ENCODE assay signal across 16 cellular contexts in the genomic region with DNA sequence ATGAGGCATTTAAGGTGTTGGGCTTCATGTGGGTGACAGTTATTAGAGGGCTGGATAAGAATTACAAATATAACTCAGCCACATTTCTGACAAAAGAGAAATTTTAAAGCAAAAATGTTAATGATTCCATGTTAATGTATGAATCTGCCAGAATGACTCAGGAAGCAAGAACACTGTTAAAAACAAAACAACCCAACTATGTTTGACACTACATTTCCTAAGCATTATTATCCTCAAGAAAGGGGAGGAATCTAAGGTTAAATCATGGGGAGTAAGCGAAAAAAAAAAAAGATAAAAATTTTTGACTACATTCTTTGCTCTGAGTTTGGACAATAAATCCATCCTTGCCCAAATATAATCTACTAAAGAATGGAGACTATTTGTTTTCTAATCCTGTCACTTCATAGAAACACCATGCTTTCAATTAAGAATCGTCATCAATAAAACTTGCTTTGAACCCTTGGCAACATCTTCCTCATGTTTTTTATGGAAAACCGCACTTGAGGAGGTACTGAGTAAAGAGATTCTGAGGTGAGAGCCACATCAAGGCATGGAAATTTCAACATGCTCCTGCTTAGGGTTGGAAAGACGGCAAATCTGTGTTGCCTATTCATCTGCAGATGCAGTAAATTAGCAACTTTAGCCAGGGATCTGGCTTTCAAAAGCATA. TPM values are rescaled to one million over a fixed set of nuclear protein-coding genes. Genes with fewer than 3 reads are reported as not detected.
DNase-seq lines count a peak whose midpoint lies in the region; ATAC-seq and TF ChIP-seq lines count a peak whose summit lies in the region.
"Had no signal": no experiment of that assay in that cellular context is flagged by ENCODE, and none has a peak within 500 bp of the region (broad histone marks: within the 10 kb centered on the region; RNA-seq: fewer than 3 reads in every experiment).

No MANE protein-coding gene starts in this region.

- intact Hi-C loops in transverse colon (cut with DNase I; ENCODE audit: low total_unique reads), result loop anchor here (10.0 kb wide), 1 partner anchor 88 kb away; no protein-coding TSS in a partner anchor

- peak overlapping the region in 3 of 4 donors; percentile 50 to 52 (median 50) for H3K27ac ChIP-seq in transverse colon

- H3K27ac Mint-ChIP-seq in activated naive CD4-positive, alpha-beta T cell treated with anti-CD3 and anti-CD28 coated beads, Interleukin-2, amount 50 U/mL, for 24 hours, result peak overlapping the region; percentile 46
- no peak overlapping the region for H3K27ac Mint-ChIP-seq in activated T-helper 17 cell treated with anti-CD3 and anti-CD28 coated beads, Interleukin-2, amount 50 U/mL, for 72 hours
- H3K27ac Mint-ChIP-seq: natural killer cell had no signal

- H3K9me3 Mint-ChIP-seq in activated naive CD4-positive, alpha-beta T cell treated with anti-CD3 and anti-CD28 coated beads, Interleukin-2, amount 50 U/mL, for 24 hours, result no peaks in the 10 kb centered on the region
- H3K9me3 Mint-ChIP-seq in activated T-helper 17 cell treated with anti-CD3 and anti-CD28 coated beads, Interleukin-2, amount 50 U/mL, for 72 hours, result no peaks in the 10 kb centered on the region
- H3K9me3 Mint-ChIP-seq: natural killer cell had no signal

- 85 to 90% methylated on average over 4 of the region's 4 CpGs for WGBS in transverse colon (ENCODE audit: low coverage in 1 of 2), 2 donors

- H3K27me3 Mint-ChIP-seq in activated naive CD4-positive, alpha-beta T cell treated with anti-CD3 and anti-CD28 coated beads, Interleukin-2, amount 50 U/mL, for 24 hours, result no peaks in the 10 kb centered on the region
- H3K27me3 Mint-ChIP-seq in activated T-helper 17 cell treated with anti-CD3 and anti-CD28 coated beads, Interleukin-2, amount 50 U/mL, for 72 hours, result no peaks in the 10 kb centered on the region

- no peaks in the 10 kb centered on the region for H3K9me3 ChIP-seq in transverse colon
- H3K9me3 ChIP-seq: tibial nerve had no signal

- no peaks in the 10 kb centered on the region for H3K27me3 ChIP-seq in transverse colon
- H3K27me3 ChIP-seq: tibial nerve had no signal

- H3K4me3 Mint-ChIP-seq in activated naive CD4-positive, alpha-beta T cell treated with anti-CD3 and anti-CD28 coated beads, Interleukin-2, amount 50 U/mL, for 24 hours, result peak overlapping the region; percentile 34
- peak overlapping the region; percentile 31 for H3K4me3 Mint-ChIP-seq in activated T-helper 17 cell treated with anti-CD3 and anti-CD28 coated beads, Interleukin-2, amount 50 U/mL, for 72 hours
- H3K4me3 Mint-ChIP-seq: natural killer cell had no signal

- H3K4me1 ChIP-seq in transverse colon, result peaks cover 28 to 78% (median 46%) of the 10 kb centered on the region in 4 donors

- H3K36me3 Mint-ChIP-seq in activated naive CD4-positive, alpha-beta T cell treated with anti-CD3 and anti-CD28 coated beads, Interleukin-2, amount 50 U/mL, for 24 hours, result peaks cover 34% of the 10 kb centered on the region
- H3K36me3 Mint-ChIP-seq in activated T-helper 17 cell treated with anti-CD3 and anti-CD28 coated beads, Interleukin-2, amount 50 U/mL, for 72 hours (ENCODE audit: low read depth), result peaks cover 53% of the 10 kb centered on the region
- H3K36me3 Mint-ChIP-seq: natural killer cell had no signal

- in situ Hi-C loops in transverse colon (cut with MboI; ENCODE audit: low pct_ligation_motif_present in 1 of 4, low pct_unique_long_range_greater_than_20kb in 1 of 4, low sequenced_read_pairs in 3 of 4), result loop anchor here in 3 of 4 donors (25.0 kb wide), 2 partner anchors 96 to 271 kb away; no protein-coding TSS in a partner anchor

- TF ChIP-seq POLR2A in transverse colon (IDR thresholded peaks at IDR 0.05), result no peak

- H3K4me3 ChIP-seq in transverse colon, result no peak overlapping the region
- H3K4me3 ChIP-seq: tibial nerve had no signal

- no peak for ATAC-seq in activated T-helper 17 cell treated with anti-CD3 and anti-CD28 coated beads, Interleukin-2, amount 50 U/mL, for 72 hours (replicated peaks)
- ATAC-seq in GM18519 (IDR thresholded peaks at IDR 0.05; ENCODE audit: low FRiP score, unreplicated experiment), result no peak
- ATAC-seq: natural killer cell had no signal

- no peaks in the 10 kb centered on the region for H3K36me3 ChIP-seq in transverse colon
- H3K36me3 ChIP-seq: tibial nerve had no signal

- peaks cover 92% of the 10 kb centered on the region for H3K4me1 Mint-ChIP-seq in activated naive CD4-positive, alpha-beta T cell treated with anti-CD3 and anti-CD28 coated beads, Interleukin-2, amount 50 U/mL, for 24 hours
- peaks cover 61% of the 10 kb centered on the region for H3K4me1 Mint-ChIP-seq in activated T-helper 17 cell treated with anti-CD3 and anti-CD28 coated beads, Interleukin-2, amount 50 U/mL, for 72 hours

- TF ChIP-seq CTCF in transverse colon (IDR thresholded peaks at IDR 0.05), result no peak

- DNase-seq in activated naive CD4-positive, alpha-beta T cell treated with anti-CD3 and anti-CD28 coated beads, Interleukin-2, amount 50 U/mL, for 16 hours, result no peak
- DNase-seq in iris pigment epithelial cell (ENCODE audit: low read depth) (peak; percentile 54), transverse colon (no peak), NCI-H446 treated with DMSO at 0.1 percent for 48 hours (lab: John Stamatoyannopoulos, UW) (no peak), dermis blood vessel endothelial cell (no peak)
- DNase-seq: ACHN; activated naive CD4-positive, alpha-beta T cell; DMS79; foreskin melanocyte; natural killer cell; NCI-H1048; NCI-H2227 treated with DMSO at 0.1 percent for 48 hours had no signal

- no peak for TF ChIP-seq EP300 in transverse colon (IDR thresholded peaks at IDR 0.05; ENCODE audit: low read depth)

RNA-seq across cellular contexts. Expression of a gene that starts 9.8 kb away (rescaled TPM):
- total RNA-seq in activated T-helper 17 cell treated with anti-CD3 and anti-CD28 coated beads, Interleukin-2, amount 50 U/mL, for 72 hours, result 10 to 100 TPM; 11.2 to 17.4 TPM
- 10 to 100 TPM; 15.9 to 31.9 (median 24.9) TPM for total RNA-seq in transverse colon
- 6.3 and 8.7 TPM in 2 replicates for total RNA-seq in dermis blood vessel endothelial cell

RNA-seq across cellular contexts. Expression of a gene that starts 56.5 kb away (rescaled TPM):
- total RNA-seq in activated T-helper 17 cell treated with anti-CD3 and anti-CD28 coated beads, Interleukin-2, amount 50 U/mL, for 72 hours, result 10 to 100 TPM; 25.1 to 29.0 TPM
- total RNA-seq in transverse colon, result 10 to 100 TPM in 3 of 4 donors, 1 to 10 TPM in 1; 9.6 to 41.1 (median 23.8) TPM
- total RNA-seq in dermis blood vessel endothelial cell, result 24.2 and 34.9 TPM in 2 replicates

RNA-seq across cellular contexts. Expression of a gene that starts 56.6 kb away (rescaled TPM):
- 10 to 100 TPM in 1 of 2 donors, 1 to 10 TPM in 1; 7.3 to 12.8 TPM for total RNA-seq in activated T-helper 17 cell treated with anti-CD3 and anti-CD28 coated beads, Interleukin-2, amount 50 U/mL, for 72 hours
- 100 to 1,000 TPM in 1 of 4 donors, 1 to 10 TPM in 3; 1.1 to 210 (median 8.2) TPM for total RNA-seq in transverse colon
- total RNA-seq in dermis blood vessel endothelial cell, result 11.2 and 12.1 TPM in 2 replicates
